14 cellular contexts compared by ENCODE assay signal in the genomic region with DNA sequence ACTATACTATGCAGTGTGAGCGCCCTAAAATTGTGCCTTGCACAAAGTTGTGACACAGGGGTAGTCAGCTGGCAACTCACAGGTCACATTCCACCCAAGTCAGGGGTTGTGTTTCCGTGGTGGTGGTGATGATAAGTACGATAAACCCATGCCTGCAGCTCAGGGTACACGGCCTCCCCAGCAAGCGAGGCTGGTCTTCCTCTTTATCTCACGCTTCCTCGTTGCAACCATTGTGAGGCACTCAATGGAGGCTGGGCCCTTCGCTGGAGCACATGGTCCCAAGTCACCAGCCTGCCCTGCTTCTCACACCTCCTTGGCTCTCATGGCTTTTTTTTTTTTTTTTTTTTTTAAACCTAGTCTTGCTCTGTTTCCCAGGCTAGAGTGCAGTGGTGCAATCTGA.
DNase-seq lines count a peak whose midpoint lies in the region; ATAC-seq and TF ChIP-seq lines count a peak whose summit lies in the region.
"Had no signal": no experiment of that assay in that cellular context is flagged by ENCODE, and none has a peak within 500 bp of the region (broad histone marks: within the 10 kb centered on the region; RNA-seq: fewer than 3 reads in every experiment).

No MANE protein-coding gene starts in this region.

- H3K4me2 ChIP-seq in IMR-90 (ENCODE audit: low read depth, low read length): no peak overlapping the region

- no peak overlapping the region for H4K8ac ChIP-seq in IMR-90 (ENCODE audit: low read depth in 2 of 2, low read length in 2 of 2)

- H2BK15ac ChIP-seq in IMR-90 (ENCODE audit: low read depth, low read length): no peak overlapping the region

- H2AFZ ChIP-seq in IMR-90 (replicated peaks; ENCODE audit: low read length, poor library complexity): peak overlapping the region; percentile 6

- no peaks in the 10 kb centered on the region for H3K4me1 ChIP-seq in IMR-90 (ENCODE audit: control insufficient read depth, insufficient read depth, low read length)
- H3K4me1 ChIP-seq: HAP-1 had no signal

- H2BK120ac ChIP-seq in IMR-90 (ENCODE audit: low read depth, low read length): no peak overlapping the region

- no peak overlapping the region for H3K23ac ChIP-seq in IMR-90 (ENCODE audit: low read depth, low read length)

- no peak overlapping the region for H3K4me3 Mint-ChIP-seq in stimulated activated naive B cell treated with anti-CD40 and anti-IgM and Interleukin-4, amounts not matched to agents 10 μg/mL and 1 μg/mL and 100 μg/mL, for 72 hours
- H3K4me3 Mint-ChIP-seq: B cell; CD8-positive, alpha-beta memory T cell had no signal

- H3K9me1 ChIP-seq in IMR-90 (ENCODE audit: insufficient read depth, low read length): peaks cover 3% of the 10 kb centered on the region; the same call in 1 of the 2 replicates

- H3K4me1 Mint-ChIP-seq in stimulated activated naive B cell treated with anti-CD40 and anti-IgM and Interleukin-4, amounts not matched to agents 10 μg/mL and 1 μg/mL and 100 μg/mL, for 72 hours: peaks cover 25 to 45% of the 10 kb centered on the region in 2 donors

- ATAC-seq in IMR-90 (ENCODE audit: low read depth): no peak
- no peak for ATAC-seq in stimulated activated naive B cell treated with anti-CD40 and anti-IgM and Interleukin-4, amounts not matched to agents 10 μg/mL and 1 μg/mL and 100 μg/mL, for 72 hours (replicated peaks)

- H3K27ac Mint-ChIP-seq in stimulated activated naive B cell treated with anti-CD40 and anti-IgM and Interleukin-4, amounts not matched to agents 10 μg/mL and 1 μg/mL and 100 μg/mL, for 72 hours: peak overlapping the region; percentile 72
- H3K27ac Mint-ChIP-seq: B cell; CD8-positive, alpha-beta memory T cell had no signal

- H3K4me3 ChIP-seq in IMR-90 (ENCODE audit: insufficient read depth, low read depth, low read length): no peak overlapping the region
- H3K4me3 ChIP-seq: BLaER1 treated with 17β-estradiol and CSF1 and Interleukin-3, amounts not matched to agents 10 nM and 100 nM; HAP-1 had no signal

- WGBS in IMR-90 (ENCODE audit: extremely low coverage in 2 of 2, insufficient read length in 1 of 2), 2 experiments: 63% methylated on average over 2 of the region's 8 CpGs; no CpG with 5 or more reads in 1 of the 2 experiments

- no peak overlapping the region for H3K14ac ChIP-seq in IMR-90 (replicated peaks; ENCODE audit: low read depth, low read length)

- TF ChIP-seq POLR2A in IMR-90 (IDR thresholded peaks at IDR 0.05; ENCODE audit: low read depth, low read length): no peak

- no peak for TF ChIP-seq CTCF in IMR-90 (conservative IDR thresholded peaks at IDR 0.05; ENCODE audit: low read depth, low read length)
- TF ChIP-seq CTCF in GM10266 (IDR thresholded peaks at IDR 0.05; ENCODE audit: control insufficient read depth, insufficient read depth, low read depth, missing control alignments): no peak

- no peak overlapping the region for H2AK9ac ChIP-seq in IMR-90 (replicated peaks; ENCODE audit: low read depth, low read length, poor library complexity)

- no peak overlapping the region for H4K5ac ChIP-seq in IMR-90 (ENCODE audit: low read depth, low read length)

- no peaks in the 10 kb centered on the region for H4K20me1 ChIP-seq in IMR-90 (ENCODE audit: insufficient read depth, low read length)

- no peaks in the 10 kb centered on the region for H3K9me3 ChIP-seq in IMR-90 (ENCODE audit: control insufficient read depth, insufficient read depth, low read length)
- H3K9me3 ChIP-seq: HAP-1 had no signal

- H3K18ac ChIP-seq in IMR-90 (ENCODE audit: low read depth, low read length): no peak overlapping the region

- no peak overlapping the region for H2AK5ac ChIP-seq in IMR-90 (ENCODE audit: low read depth, low read length)

- no peak overlapping the region for H2BK20ac ChIP-seq in IMR-90 (ENCODE audit: low read depth, low read length)

- no peaks in the 10 kb centered on the region for H3K27me3 ChIP-seq in IMR-90 (ENCODE audit: control insufficient read depth, insufficient read depth, low read length)
- H3K27me3 ChIP-seq: BLaER1 treated with 17β-estradiol and CSF1 and Interleukin-3, amounts not matched to agents 10 nM and 100 nM had no signal

- no peak overlapping the region for H3K4ac ChIP-seq in IMR-90 (ENCODE audit: low read depth, low read length)

- dilution Hi-C loops in IMR-90 (cut with HindIII; ENCODE audit: low sequenced_read_pairs, unreplicated experiment): no loop called here

- H3K56ac ChIP-seq in IMR-90 (ENCODE audit: extremely low read depth, insufficient read depth, low read length): no peak overlapping the region

- in situ Hi-C loops in IMR-90 (cut with MboI; ENCODE audit: low sequenced_read_pairs): no loop called here

- H3K36me3 ChIP-seq in IMR-90 (ENCODE audit: control insufficient read depth, insufficient read depth, low read length): no peaks in the 10 kb centered on the region
- H3K36me3 ChIP-seq: HAP-1 had no signal

- H3K36me3 Mint-ChIP-seq in stimulated activated naive B cell treated with anti-CD40 and anti-IgM and Interleukin-4, amounts not matched to agents 10 μg/mL and 1 μg/mL and 100 μg/mL, for 72 hours: peaks cover 26 to 46% of the 10 kb centered on the region in 2 donors

- no peak overlapping the region for H4K91ac ChIP-seq in IMR-90 (ENCODE audit: insufficient read depth, low read depth, low read length)

- peak; percentile 19 for DNase-seq in CD1c-positive myeloid dendritic cell (ENCODE audit: extremely low spot score)
- no peak for DNase-seq in IMR-90
- peak; percentile 41 for DNase-seq in mesenteric fat pad (ENCODE audit: low spot score)
- DNase-seq in stimulated activated naive B cell treated with anti-CD40 and anti-IgM and Interleukin-4, amounts not matched to agents 10 μg/mL and 1 μg/mL and 100 μg/mL, for 72 hours: no peak
- DNase-seq in globus pallidus (ENCODE audit: low spot score): no peak
- no peak for DNase-seq in amniotic stem cell (lab: John Stamatoyannopoulos, UW)
- no peak for DNase-seq in GM10266 (ENCODE audit: extremely low spot score)
- DNase-seq: CD4-positive, CD25-positive, alpha-beta regulatory T cell; CD8-positive, alpha-beta memory T cell; COR-L47; GDM1 had no signal

- H3K27ac ChIP-seq in IMR-90 (ENCODE audit: insufficient read depth, low read length): no peak overlapping the region
- H3K27ac ChIP-seq: BLaER1 treated with 17β-estradiol and CSF1 and Interleukin-3, amounts not matched to agents 10 nM and 100 nM had no signal

- CTCF ChIA-PET in IMR-90 (lab: Yijun Ruan, JAX): no interaction called here

- H3K79me1 ChIP-seq in IMR-90 (ENCODE audit: low read depth in 1 of 2, low read length in 2 of 2): no peaks in the 10 kb centered on the region

- H3K9ac ChIP-seq in IMR-90 (ENCODE audit: low read depth, low read length): no peak overlapping the region
- H3K9ac ChIP-seq: BLaER1 treated with 17β-estradiol and CSF1 and Interleukin-3, amounts not matched to agents 10 nM and 100 nM had no signal

- BruUV-seq in IMR-90 (replicated peaks; lab: Mats Ljungman, UMichigan): no TSS peak

- POLR2A ChIA-PET in IMR-90 (lab: Charles Lee; ENCODE audit: unreplicated experiment): no interaction called here

- H3K9me3 Mint-ChIP-seq in stimulated activated naive B cell treated with anti-CD40 and anti-IgM and Interleukin-4, amounts not matched to agents 10 μg/mL and 1 μg/mL and 100 μg/mL, for 72 hours: no peaks in the 10 kb centered on the region
- H3K9me3 Mint-ChIP-seq: CD8-positive, alpha-beta memory T cell had no signal

- TF ChIP-seq RAD21 in IMR-90 (IDR thresholded peaks at IDR 0.05; ENCODE audit: low read length): no peak

- H3K27me3 Mint-ChIP-seq in stimulated activated naive B cell treated with anti-CD40 and anti-IgM and Interleukin-4, amounts not matched to agents 10 μg/mL and 1 μg/mL and 100 μg/mL, for 72 hours: no peaks in the 10 kb centered on the region
- H3K27me3 Mint-ChIP-seq: B cell; CD4-positive, CD25-positive, alpha-beta regulatory T cell had no signal

- no peak overlapping the region for H2BK5ac ChIP-seq in IMR-90 (ENCODE audit: low read depth, low read length, poor library complexity, severe bottlenecking)

- intact Hi-C loops in IMR-90 (cut with micrococcal nuclease): no loop called here

TF ChIP-seq in IMR-90, 13 proteins besides CTCF, POLR2A, EP300 and RAD21:
- TF ChIP-seq FOS (IDR thresholded peaks at IDR 0.05; ENCODE audit: low read depth, low read length) (no peak), CHD1 (IDR thresholded peaks at IDR 0.05; ENCODE audit: low read depth, low read length) (no peak), MAZ (IDR thresholded peaks at IDR 0.05; ENCODE audit: borderline replicate concordance, low read depth, low read length) (no peak), BHLHE40 (IDR thresholded peaks at IDR 0.05; ENCODE audit: low read depth, low read length) (no peak), MXI1 (IDR thresholded peaks at IDR 0.05; ENCODE audit: borderline replicate concordance, low read depth, low read length) (no peak)
- TF ChIP-seq, protein P1, sequence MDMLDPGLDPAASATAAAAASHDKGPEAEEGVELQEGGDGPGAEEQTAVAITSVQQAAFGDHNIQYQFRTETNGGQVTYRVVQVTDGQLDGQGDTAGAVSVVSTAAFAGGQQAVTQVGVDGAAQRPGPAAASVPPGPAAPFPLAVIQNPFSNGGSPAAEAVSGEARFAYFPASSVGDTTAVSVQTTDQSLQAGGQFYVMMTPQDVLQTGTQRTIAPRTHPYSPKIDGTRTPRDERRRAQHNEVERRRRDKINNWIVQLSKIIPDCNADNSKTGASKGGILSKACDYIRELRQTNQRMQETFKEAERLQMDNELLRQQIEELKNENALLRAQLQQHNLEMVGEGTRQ (IDR thresholded peaks at IDR 0.05; ENCODE audit: low read depth, low read length): no peak

Comparison
In these comparisons a context has a peak if more than half of its experiments do, and no peak if none do; other contexts are left out.
1. DNase-seq: peak in CD1c-positive myeloid dendritic cell (single experiment) and mesenteric fat pad (single experiment); none in IMR-90 (single experiment), stimulated activated naive B cell treated with anti-CD40 and anti-IgM and Interleukin-4, amounts not matched to agents 10 μg/mL and 1 μg/mL and 100 μg/mL, for 72 hours (single experiment), globus pallidus (single experiment), amniotic stem cell (single experiment) and GM10266 (single experiment).